1 cellular context compared by ENCODE assay signal in genomic region chr3:140942221-140943104, GRCh38.
TF ChIP-seq lines count a peak whose summit lies in the region.

No MANE protein-coding gene starts in this region.

TF ChIP-seq in H1, 55 proteins besides CTCF, POLR2A, EP300 and RAD21 (continued from another document):
- TF ChIP-seq CBX8 (IDR thresholded peaks at IDR 0.05; ENCODE audit: borderline replicate concordance, low read depth, low read length) (no peak), ASH2L (IDR thresholded peaks at IDR 0.05; ENCODE audit: low read length) (peak; percentile 92), SIX5 (IDR thresholded peaks at IDR 0.05; ENCODE audit: low read depth, low read length) (no peak), BRCA1 (IDR thresholded peaks at IDR 0.05; ENCODE audit: low read depth, low read length) (no peak), POLR2AphosphoS5 (IDR thresholded peaks at IDR 0.05; ENCODE audit: low read depth, low read length) (peak; percentile 97), KDM1A (IDR thresholded peaks at IDR 0.05; ENCODE audit: borderline replicate concordance, low read length) (no peak), CEBPB (IDR thresholded peaks at IDR 0.05; ENCODE audit: low read depth, low read length) (no peak), NANOG (IDR thresholded peaks at IDR 0.05; ENCODE audit: insufficient read depth, low read depth, low read length, poor library complexity, severe bottlenecking) (no peak), CREB1 (IDR thresholded peaks at IDR 0.05) (peak; percentile 52), SIN3A (conservative IDR thresholded peaks at IDR 0.05 in 1 of 2, IDR thresholded peaks at IDR 0.05 in 1 of 2; ENCODE audit: low read depth in 1 of 2, low read length in 2 of 2) (peak in 1 of 2 experiments; percentile 9; a peak in 2 of 4 replicates), TAF1 (IDR thresholded peaks at IDR 0.05; ENCODE audit: low read depth, low read length) (peak; percentile 88), RBBP5 (IDR thresholded peaks at IDR 0.05; ENCODE audit: borderline replicate concordance, low read depth, low read length) (peak; percentile 30; the same call in 1 of the 2 replicates), CTBP2 (IDR thresholded peaks at IDR 0.05; ENCODE audit: borderline replicate concordance, insufficient read depth, insufficient read length, low read length) (no peak), YY1 (IDR thresholded peaks at IDR 0.05; ENCODE audit: low read depth, low read length) (peak; percentile 90), TCF12 (IDR thresholded peaks at IDR 0.05; ENCODE audit: low read depth, low read length) (no peak), TBP (IDR thresholded peaks at IDR 0.05; ENCODE audit: low read depth, low read length) (peak; percentile 35; the same call in 1 of the 2 replicates), BCL11A (IDR thresholded peaks at IDR 0.05; ENCODE audit: low read depth in 2 of 2, low read length in 2 of 2) (no peak), SP1 (IDR thresholded peaks at IDR 0.05; ENCODE audit: low read depth, low read length) (no peak), PHF8 (conservative IDR thresholded peaks at IDR 0.05; ENCODE audit: low read depth, low read length) (peak; percentile 64), MAFK (IDR thresholded peaks at IDR 0.05; ENCODE audit: low read depth, low read length) (no peak)
